23 cellular contexts compared by ENCODE assay signal in genomic region chr2:232892221-232892620, GRCh38. TPM values are rescaled to one million over a fixed set of nuclear protein-coding genes. Genes with fewer than 3 reads are reported as not detected.
DNase-seq lines count a peak whose midpoint lies in the region; ATAC-seq and TF ChIP-seq lines count a peak whose summit lies in the region.
"Had no signal": no experiment of that assay in that cellular context is flagged by ENCODE, and none has a peak within 500 bp of the region (broad histone marks: within the 10 kb centered on the region; RNA-seq: fewer than 3 reads in every experiment).

No MANE protein-coding gene starts in this region.

- peaks cover 12% of the 10 kb centered on the region for H3K4me1 Mint-ChIP-seq in endothelial cell (ENCODE audit: unreplicated experiment)
- H3K4me1 Mint-ChIP-seq in osteocyte (ENCODE audit: unreplicated experiment), result peaks cover 10% of the 10 kb centered on the region
- peaks cover 4% of the 10 kb centered on the region for H3K4me1 Mint-ChIP-seq in activated naive CD8-positive, alpha-beta T cell treated with anti-CD3 and anti-CD28 coated beads, Interleukin-2, amount 50 U/mL, for 24 hours
- H3K4me1 Mint-ChIP-seq: B cell had no signal

- H3K27ac ChIP-seq in angular gyrus (ENCODE audit: low read depth, low read length), result peak overlapping the region; percentile 44
- H3K27ac ChIP-seq: GM23248, PC-9 had no signal

- H3K9me3 Mint-ChIP-seq in endothelial cell (ENCODE audit: unreplicated experiment), result no peaks in the 10 kb centered on the region
- no peaks in the 10 kb centered on the region for H3K9me3 Mint-ChIP-seq in osteocyte (ENCODE audit: unreplicated experiment)
- H3K9me3 Mint-ChIP-seq in activated naive CD8-positive, alpha-beta T cell treated with anti-CD3 and anti-CD28 coated beads, Interleukin-2, amount 50 U/mL, for 24 hours, result no peaks in the 10 kb centered on the region

- H3K4me3 Mint-ChIP-seq in endothelial cell (ENCODE audit: unreplicated experiment) (no peak overlapping the region), osteocyte (ENCODE audit: unreplicated experiment) (no peak overlapping the region)
- H3K4me3 Mint-ChIP-seq in activated naive CD8-positive, alpha-beta T cell treated with anti-CD3 and anti-CD28 coated beads, Interleukin-2, amount 50 U/mL, for 24 hours, result no peak overlapping the region
- H3K4me3 Mint-ChIP-seq: B cell, H9 had no signal

- TF ChIP-seq CTCF in endothelial cell (IDR thresholded peaks at IDR 0.05; ENCODE audit: unreplicated experiment), result no peak
- no peak for TF ChIP-seq CTCF in osteocyte (IDR thresholded peaks at IDR 0.05)

- peak; percentile 36 for DNase-seq in activated CD8-positive, alpha-beta memory T cell treated with anti-CD3 and anti-CD28 coated beads, Interleukin-2, amount 50 U/mL, for 48 hours
- no peak for DNase-seq in activated CD8-positive, alpha-beta memory T cell treated with anti-CD3 and anti-CD28 coated beads for 24 hours
- DNase-seq in endothelial cell (ENCODE audit: low spot score) (no peak), osteocyte (ENCODE audit: extremely low spot score, unreplicated experiment) (peak; percentile 53), CD1c-positive myeloid dendritic cell (ENCODE audit: extremely low spot score) (no peak)
- no peak for DNase-seq in activated naive CD8-positive, alpha-beta T cell treated with anti-CD3 and anti-CD28 coated beads, Interleukin-2, amount 50 U/mL, for 24 hours
- DNase-seq: DMS153, DND-41, H9, Kasumi-1, MV-4-11, NCI-H1105 treated with DMSO at 0.1 percent for 48 hours, NCI-H1930, NCI-H2107, NCI-H82, PC-9, SHP77 had no signal

- H3K27me3 Mint-ChIP-seq in endothelial cell (ENCODE audit: unreplicated experiment) (peaks cover 7% of the 10 kb centered on the region), osteocyte (ENCODE audit: unreplicated experiment) (no peaks in the 10 kb centered on the region)
- H3K27me3 Mint-ChIP-seq in activated naive CD8-positive, alpha-beta T cell treated with anti-CD3 and anti-CD28 coated beads, Interleukin-2, amount 50 U/mL, for 24 hours, result peaks cover 24% of the 10 kb centered on the region

- peak overlapping the region; percentile 9 for H3K27ac Mint-ChIP-seq in endothelial cell (ENCODE audit: unreplicated experiment)
- no peak overlapping the region for H3K27ac Mint-ChIP-seq in osteocyte (ENCODE audit: unreplicated experiment)
- no peak overlapping the region for H3K27ac Mint-ChIP-seq in activated naive CD8-positive, alpha-beta T cell treated with anti-CD3 and anti-CD28 coated beads, Interleukin-2, amount 50 U/mL, for 24 hours
- H3K27ac Mint-ChIP-seq: B cell, H9 had no signal

- peaks cover 3% of the 10 kb centered on the region for H3K36me3 Mint-ChIP-seq in endothelial cell (ENCODE audit: low read depth, unreplicated experiment)
- no peaks in the 10 kb centered on the region for H3K36me3 Mint-ChIP-seq in osteocyte (ENCODE audit: unreplicated experiment)
- no peaks in the 10 kb centered on the region for H3K36me3 Mint-ChIP-seq in activated naive CD8-positive, alpha-beta T cell treated with anti-CD3 and anti-CD28 coated beads, Interleukin-2, amount 50 U/mL, for 24 hours (ENCODE audit: low read depth)
- H3K36me3 Mint-ChIP-seq: CD14-positive monocyte had no signal

- ATAC-seq in GM18517 (IDR thresholded peaks at IDR 0.05; ENCODE audit: unreplicated experiment), result no peak
- ATAC-seq in activated naive CD8-positive, alpha-beta T cell treated with anti-CD3 and anti-CD28 coated beads, Interleukin-2, amount 50 U/mL, for 24 hours, result no peak
- ATAC-seq: K562 had no signal

RNA-seq across cellular contexts. Expression of gene SNORC, which starts 22.2 kb away (rescaled TPM):
- 5.6 TPM for total RNA-seq in endothelial cell (ENCODE audit: unreplicated experiment)
- total RNA-seq in osteocyte, result 1.9 and 2.1 TPM in 2 replicates
- total RNA-seq: GM23248 had no signal

Comparison
In these comparisons a context has a peak if more than half of its experiments do, and no peak if none do; other contexts are left out.
1. DNase-seq: peak in activated CD8-positive, alpha-beta memory T cell treated with anti-CD3 and anti-CD28 coated beads, Interleukin-2, amount 50 U/mL, for 48 hours (single experiment) and osteocyte (single experiment); none in activated CD8-positive, alpha-beta memory T cell treated with anti-CD3 and anti-CD28 coated beads for 24 hours (single experiment), endothelial cell (single experiment), CD1c-positive myeloid dendritic cell (single experiment) and activated naive CD8-positive, alpha-beta T cell treated with anti-CD3 and anti-CD28 coated beads, Interleukin-2, amount 50 U/mL, for 24 hours (single experiment).